24 cellular contexts compared by ENCODE assay signal in the genomic region with DNA sequence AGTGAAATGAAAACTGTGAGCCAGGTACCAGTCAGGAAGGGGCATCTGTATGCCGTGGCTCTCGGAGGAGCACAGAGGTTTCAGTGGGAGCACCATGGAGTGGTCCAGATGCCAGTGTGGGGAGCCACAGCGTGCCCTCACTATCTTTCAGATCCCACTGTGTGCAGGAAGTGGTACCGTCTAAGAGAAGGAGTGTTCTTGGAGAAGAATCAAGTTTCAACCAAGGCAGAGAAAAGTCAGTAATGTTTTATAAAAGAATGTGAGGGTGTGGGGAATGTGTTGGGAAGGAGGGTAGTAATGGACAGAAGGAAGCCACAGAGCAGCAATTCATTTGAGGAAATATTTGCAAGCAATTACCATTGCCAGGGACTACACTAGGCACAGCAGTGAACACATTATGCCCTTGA. TPM values are rescaled to one million over a fixed set of nuclear protein-coding genes. Genes with fewer than 3 reads are reported as not detected.
DNase-seq lines count a peak whose midpoint lies in the region; ATAC-seq, FAIRE-seq and TF ChIP-seq lines count a peak whose summit lies in the region.
"Had no signal": no experiment of that assay in that cellular context is flagged by ENCODE, and none has a peak within 500 bp of the region (broad histone marks: within the 10 kb centered on the region; RNA-seq: fewer than 3 reads in every experiment).

No MANE protein-coding gene starts in this region.

- no peaks in the 10 kb centered on the region for H3K27me3 Mint-ChIP-seq in astrocyte (ENCODE audit: low read depth, unreplicated experiment)
- H3K27me3 Mint-ChIP-seq in endothelial cell (ENCODE audit: unreplicated experiment), result no peaks in the 10 kb centered on the region
- H3K27me3 Mint-ChIP-seq in type B pancreatic cell, result no peaks in the 10 kb centered on the region

- H3K27me3 ChIP-seq in astrocyte (ENCODE audit: insufficient read depth, low read length), result no peaks in the 10 kb centered on the region
- H3K27me3 ChIP-seq: BLaER1 treated with 17β-estradiol and CSF1 and Interleukin-3, amounts not matched to agents 10 nM and 100 nM had no signal

- no peak for ATAC-seq in HG02610 (IDR thresholded peaks at IDR 0.05; ENCODE audit: unreplicated experiment)
- ATAC-seq: CD8-positive, alpha-beta T cell had no signal

- no peak overlapping the region for H3K9ac ChIP-seq in astrocyte (ENCODE audit: low read length)
- H3K9ac ChIP-seq: BLaER1 treated with 17β-estradiol and CSF1 and Interleukin-3, amounts not matched to agents 10 nM and 100 nM had no signal

- TF ChIP-seq CTCF in AG10803 (conservative IDR thresholded peaks at IDR 0.05; ENCODE audit: low read length) (no peak), astrocyte (IDR thresholded peaks at IDR 0.05; ENCODE audit: insufficient read depth, low read depth, low read length) (no peak), endothelial cell (IDR thresholded peaks at IDR 0.05; ENCODE audit: unreplicated experiment) (no peak), type B pancreatic cell (conservative IDR thresholded peaks at IDR 0.05) (no peak)

- DNase-seq in AG10803 (ENCODE audit: low read depth) (peak; percentile 31), astrocyte (ENCODE audit: low read depth) (peak; percentile 25), endothelial cell (ENCODE audit: low spot score) (no peak), type B pancreatic cell (ENCODE audit: extremely low spot score, unreplicated experiment) (no peak), frontal cortex (ENCODE audit: low spot score in 2 of 2) (no peak)
- peak; percentile 5 for DNase-seq in Jurkat, Clone E6-1 (ENCODE audit: low read depth, low spot score)
- no peak for DNase-seq in activated CD4-positive, alpha-beta T cell treated with anti-CD3 and anti-CD28 coated beads for 1 hour
- DNase-seq: CD8-positive, alpha-beta T cell; GOT3; HFFc6; IMR-90; Kasumi-1; MM.1S; NCI-H1092 treated with DMSO at 0.1 percent for 48 hours; NCI-H2081; NCI-H2171 treated with DMSO at 0.1 percent for 48 hours; PC-9 had no signal

- H3K27ac Mint-ChIP-seq in astrocyte (ENCODE audit: unreplicated experiment) (no peak overlapping the region), endothelial cell (ENCODE audit: unreplicated experiment) (peak overlapping the region; percentile 77), type B pancreatic cell (no peak overlapping the region)
- H3K27ac Mint-ChIP-seq: CD8-positive, alpha-beta T cell; HFFc6 had no signal

- H3K79me2 ChIP-seq in astrocyte (ENCODE audit: insufficient read depth, low read length), result no peaks in the 10 kb centered on the region

- H3K4me2 ChIP-seq in astrocyte (ENCODE audit: low read length), result no peak overlapping the region
- H3K4me2 ChIP-seq: BLaER1 treated with 17β-estradiol and CSF1 and Interleukin-3, amounts not matched to agents 10 nM and 100 nM; PC-9 had no signal

- H3K4me3 ChIP-seq in AG10803 (ENCODE audit: low read length) (no peak overlapping the region), astrocyte (ENCODE audit: insufficient read depth, low read depth, low read length) (no peak overlapping the region)
- no peak overlapping the region for H3K4me3 ChIP-seq in Jurkat, Clone E6-1 (ENCODE audit: low read length)
- H3K4me3 ChIP-seq: BLaER1 treated with 17β-estradiol and CSF1 and Interleukin-3, amounts not matched to agents 10 nM and 100 nM; PC-9 had no signal

- H3K4me1 Mint-ChIP-seq in astrocyte (ENCODE audit: low read depth, unreplicated experiment), result peaks cover 13% of the 10 kb centered on the region
- peaks cover 42% of the 10 kb centered on the region for H3K4me1 Mint-ChIP-seq in endothelial cell (ENCODE audit: unreplicated experiment)
- no peaks in the 10 kb centered on the region for H3K4me1 Mint-ChIP-seq in type B pancreatic cell (ENCODE audit: unreplicated experiment)

- H3K9me3 ChIP-seq in astrocyte (ENCODE audit: insufficient read depth, low read depth, low read length), result no peaks in the 10 kb centered on the region
- H3K9me3 ChIP-seq: BLaER1 treated with 17β-estradiol and CSF1 and Interleukin-3, amounts not matched to agents 10 nM and 100 nM had no signal

- no peak overlapping the region for H2AFZ ChIP-seq in astrocyte (ENCODE audit: low read depth, low read length)
- H2AFZ ChIP-seq: PC-9 had no signal

- H3K4me3 Mint-ChIP-seq in astrocyte (ENCODE audit: unreplicated experiment), result no peak overlapping the region
- H3K4me3 Mint-ChIP-seq in endothelial cell (ENCODE audit: unreplicated experiment), result no peak overlapping the region
- H3K4me3 Mint-ChIP-seq in type B pancreatic cell, result no peak overlapping the region
- H3K4me3 Mint-ChIP-seq: CD8-positive, alpha-beta T cell; HFFc6 had no signal

- no peak overlapping the region for H3K27ac ChIP-seq in astrocyte (ENCODE audit: low read depth, low read length)
- H3K27ac ChIP-seq: BLaER1 treated with 17β-estradiol and CSF1 and Interleukin-3, amounts not matched to agents 10 nM and 100 nM; HL-60; PC-9; RWPE1 had no signal

- H3K9me3 Mint-ChIP-seq in astrocyte (ENCODE audit: unreplicated experiment), result peaks cover 2% of the 10 kb centered on the region
- H3K9me3 Mint-ChIP-seq in endothelial cell (ENCODE audit: unreplicated experiment), result no peaks in the 10 kb centered on the region
- no peaks in the 10 kb centered on the region for H3K9me3 Mint-ChIP-seq in type B pancreatic cell
- H3K9me3 Mint-ChIP-seq: CD8-positive, alpha-beta T cell; HFFc6 had no signal

- H3K36me3 Mint-ChIP-seq in astrocyte (ENCODE audit: low read depth, unreplicated experiment) (no peaks in the 10 kb centered on the region), endothelial cell (ENCODE audit: low read depth, unreplicated experiment) (peaks cover 7% of the 10 kb centered on the region), type B pancreatic cell (no peaks in the 10 kb centered on the region)
- H3K36me3 Mint-ChIP-seq: CD8-positive, alpha-beta T cell had no signal

- no peak for FAIRE-seq in astrocyte (lab: Jason Lieb, UNC)
- FAIRE-seq in frontal cortex (lab: Jason Lieb, UNC), result no peak
- FAIRE-seq: GM12892, GM18507, HTR-8/SVneo had no signal

- no peaks in the 10 kb centered on the region for H3K4me1 ChIP-seq in astrocyte (ENCODE audit: insufficient read depth, low read length)

- H3K36me3 ChIP-seq in astrocyte (ENCODE audit: insufficient read depth, low read length), result no peaks in the 10 kb centered on the region
- H3K36me3 ChIP-seq: BLaER1 treated with 17β-estradiol and CSF1 and Interleukin-3, amounts not matched to agents 10 nM and 100 nM had no signal

- no peaks in the 10 kb centered on the region for H4K20me1 ChIP-seq in astrocyte (ENCODE audit: insufficient read depth, low read length)
- H4K20me1 ChIP-seq: BLaER1 treated with 17β-estradiol and CSF1 and Interleukin-3, amounts not matched to agents 10 nM and 100 nM had no signal

RNA-seq across cellular contexts. Expression of a gene that starts 35.6 kb away (rescaled TPM):
- 9.0 TPM for polyA plus RNA-seq in Jurkat, Clone E6-1 (2012; ENCODE audit: insufficient read depth, insufficient read length)
- total RNA-seq in astrocyte (6.4 and 7.6 TPM in 2 replicates), endothelial cell (ENCODE audit: unreplicated experiment) (28.4 TPM), type B pancreatic cell (ENCODE audit: low replicate concordance) (6.3 and 7.2 TPM in 2 replicates), frontal cortex (282 TPM)

Comparison
In these comparisons a context has a peak if more than half of its experiments do, and no peak if none do; other contexts are left out.
1. DNase-seq: peak in AG10803 (single experiment), Jurkat, Clone E6-1 (single experiment) and astrocyte (single experiment); none in endothelial cell (single experiment), type B pancreatic cell (single experiment), activated CD4-positive, alpha-beta T cell treated with anti-CD3 and anti-CD28 coated beads for 1 hour (single experiment) and frontal cortex (0 of 2).